In the genomic region with DNA sequence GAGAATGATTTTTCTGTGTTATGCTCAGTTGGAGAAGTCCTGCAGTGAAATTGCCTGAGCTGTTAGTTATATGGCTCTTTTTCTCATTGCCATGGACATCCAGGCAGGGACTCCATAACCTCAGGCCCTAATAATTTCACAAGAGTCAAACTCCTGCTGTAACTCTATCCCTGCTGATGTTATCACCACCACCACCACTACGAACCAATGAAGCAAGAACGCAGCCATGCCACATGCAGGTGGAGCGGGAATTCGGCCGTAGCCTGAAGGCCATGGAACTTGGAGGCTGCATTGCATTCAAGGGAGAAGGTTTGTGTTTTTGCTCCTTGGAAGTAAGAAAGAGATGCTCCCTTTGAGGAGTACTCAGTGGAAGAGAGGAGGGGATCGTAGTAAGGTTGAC, we compare ENCODE assay signal across 1 cellular context.
A peak's percentile ranks its signal among the peaks of the same experiment; 100 is the strongest.
TF ChIP-seq lines count a peak whose summit lies in the region.

No MANE protein-coding gene starts in this region.

TF ChIP-seq in K562, 482 proteins besides CTCF, POLR2A, EP300 and RAD21:
- TF ChIP-seq, protein P1, sequence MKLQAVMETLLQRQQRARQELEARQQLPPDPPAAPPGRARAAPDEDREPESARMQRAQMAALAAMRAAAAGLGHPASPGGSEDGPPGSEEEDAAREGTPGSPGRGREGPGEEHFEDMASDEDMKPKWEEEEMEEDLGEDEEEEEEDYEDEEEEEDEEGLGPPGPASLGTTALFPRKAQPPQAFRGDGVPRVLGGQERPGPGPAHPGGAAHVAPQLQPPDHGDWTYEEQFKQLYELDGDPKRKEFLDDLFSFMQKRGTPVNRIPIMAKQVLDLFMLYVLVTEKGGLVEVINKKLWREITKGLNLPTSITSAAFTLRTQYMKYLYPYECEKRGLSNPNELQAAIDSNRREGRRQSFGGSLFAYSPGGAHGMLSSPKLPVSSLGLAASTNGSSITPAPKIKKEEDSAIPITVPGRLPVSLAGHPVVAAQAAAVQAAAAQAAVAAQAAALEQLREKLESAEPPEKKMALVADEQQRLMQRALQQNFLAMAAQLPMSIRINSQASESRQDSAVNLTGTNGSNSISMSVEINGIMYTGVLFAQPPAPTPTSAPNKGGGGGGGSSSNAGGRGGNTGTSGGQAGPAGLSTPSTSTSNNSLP (IDR thresholded peaks at IDR 0.05; ENCODE audit: borderline replicate concordance, low read depth, low read length): no peak
- TF ChIP-seq, protein P2, sequence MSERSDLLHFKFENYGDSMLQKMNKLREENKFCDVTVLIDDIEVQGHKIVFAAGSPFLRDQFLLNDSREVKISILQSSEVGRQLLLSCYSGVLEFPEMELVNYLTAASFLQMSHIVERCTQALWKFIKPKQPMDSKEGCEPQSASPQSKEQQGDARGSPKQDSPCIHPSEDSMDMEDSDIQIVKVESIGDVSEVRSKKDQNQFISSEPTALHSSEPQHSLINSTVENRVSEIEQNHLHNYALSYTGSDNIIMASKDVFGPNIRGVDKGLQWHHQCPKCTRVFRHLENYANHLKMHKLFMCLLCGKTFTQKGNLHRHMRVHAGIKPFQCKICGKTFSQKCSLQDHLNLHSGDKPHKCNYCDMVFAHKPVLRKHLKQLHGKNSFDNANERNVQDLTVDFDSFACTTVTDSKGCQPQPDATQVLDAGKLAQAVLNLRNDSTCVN (CRISPR knock-in tag; IDR thresholded peaks at IDR 0.05): no peak
- TF ChIP-seq CEBPB (tag; IDR thresholded peaks at IDR 0.05): peak; percentile 49; the same call in 1 of the 2 replicates
- TF ChIP-seq, protein P3, sequence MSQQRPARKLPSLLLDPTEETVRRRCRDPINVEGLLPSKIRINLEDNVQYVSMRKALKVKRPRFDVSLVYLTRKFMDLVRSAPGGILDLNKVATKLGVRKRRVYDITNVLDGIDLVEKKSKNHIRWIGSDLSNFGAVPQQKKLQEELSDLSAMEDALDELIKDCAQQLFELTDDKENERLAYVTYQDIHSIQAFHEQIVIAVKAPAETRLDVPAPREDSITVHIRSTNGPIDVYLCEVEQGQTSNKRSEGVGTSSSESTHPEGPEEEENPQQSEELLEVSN (IDR thresholded peaks at IDR 0.05; ENCODE audit: borderline replicate concordance in 1 of 2, extremely low read depth in 1 of 2, insufficient read depth in 1 of 2, insufficient read length in 1 of 2, low read depth in 1 of 2, low read length in 1 of 2, poor library complexity in 1 of 2, severe bottlenecking in 1 of 2): peak in 1 of 2 experiments; percentile 49
- peak; percentile 86 for TF ChIP-seq L3MBTL2 (IDR thresholded peaks at IDR 0.05)
- TF ChIP-seq, protein P4, sequence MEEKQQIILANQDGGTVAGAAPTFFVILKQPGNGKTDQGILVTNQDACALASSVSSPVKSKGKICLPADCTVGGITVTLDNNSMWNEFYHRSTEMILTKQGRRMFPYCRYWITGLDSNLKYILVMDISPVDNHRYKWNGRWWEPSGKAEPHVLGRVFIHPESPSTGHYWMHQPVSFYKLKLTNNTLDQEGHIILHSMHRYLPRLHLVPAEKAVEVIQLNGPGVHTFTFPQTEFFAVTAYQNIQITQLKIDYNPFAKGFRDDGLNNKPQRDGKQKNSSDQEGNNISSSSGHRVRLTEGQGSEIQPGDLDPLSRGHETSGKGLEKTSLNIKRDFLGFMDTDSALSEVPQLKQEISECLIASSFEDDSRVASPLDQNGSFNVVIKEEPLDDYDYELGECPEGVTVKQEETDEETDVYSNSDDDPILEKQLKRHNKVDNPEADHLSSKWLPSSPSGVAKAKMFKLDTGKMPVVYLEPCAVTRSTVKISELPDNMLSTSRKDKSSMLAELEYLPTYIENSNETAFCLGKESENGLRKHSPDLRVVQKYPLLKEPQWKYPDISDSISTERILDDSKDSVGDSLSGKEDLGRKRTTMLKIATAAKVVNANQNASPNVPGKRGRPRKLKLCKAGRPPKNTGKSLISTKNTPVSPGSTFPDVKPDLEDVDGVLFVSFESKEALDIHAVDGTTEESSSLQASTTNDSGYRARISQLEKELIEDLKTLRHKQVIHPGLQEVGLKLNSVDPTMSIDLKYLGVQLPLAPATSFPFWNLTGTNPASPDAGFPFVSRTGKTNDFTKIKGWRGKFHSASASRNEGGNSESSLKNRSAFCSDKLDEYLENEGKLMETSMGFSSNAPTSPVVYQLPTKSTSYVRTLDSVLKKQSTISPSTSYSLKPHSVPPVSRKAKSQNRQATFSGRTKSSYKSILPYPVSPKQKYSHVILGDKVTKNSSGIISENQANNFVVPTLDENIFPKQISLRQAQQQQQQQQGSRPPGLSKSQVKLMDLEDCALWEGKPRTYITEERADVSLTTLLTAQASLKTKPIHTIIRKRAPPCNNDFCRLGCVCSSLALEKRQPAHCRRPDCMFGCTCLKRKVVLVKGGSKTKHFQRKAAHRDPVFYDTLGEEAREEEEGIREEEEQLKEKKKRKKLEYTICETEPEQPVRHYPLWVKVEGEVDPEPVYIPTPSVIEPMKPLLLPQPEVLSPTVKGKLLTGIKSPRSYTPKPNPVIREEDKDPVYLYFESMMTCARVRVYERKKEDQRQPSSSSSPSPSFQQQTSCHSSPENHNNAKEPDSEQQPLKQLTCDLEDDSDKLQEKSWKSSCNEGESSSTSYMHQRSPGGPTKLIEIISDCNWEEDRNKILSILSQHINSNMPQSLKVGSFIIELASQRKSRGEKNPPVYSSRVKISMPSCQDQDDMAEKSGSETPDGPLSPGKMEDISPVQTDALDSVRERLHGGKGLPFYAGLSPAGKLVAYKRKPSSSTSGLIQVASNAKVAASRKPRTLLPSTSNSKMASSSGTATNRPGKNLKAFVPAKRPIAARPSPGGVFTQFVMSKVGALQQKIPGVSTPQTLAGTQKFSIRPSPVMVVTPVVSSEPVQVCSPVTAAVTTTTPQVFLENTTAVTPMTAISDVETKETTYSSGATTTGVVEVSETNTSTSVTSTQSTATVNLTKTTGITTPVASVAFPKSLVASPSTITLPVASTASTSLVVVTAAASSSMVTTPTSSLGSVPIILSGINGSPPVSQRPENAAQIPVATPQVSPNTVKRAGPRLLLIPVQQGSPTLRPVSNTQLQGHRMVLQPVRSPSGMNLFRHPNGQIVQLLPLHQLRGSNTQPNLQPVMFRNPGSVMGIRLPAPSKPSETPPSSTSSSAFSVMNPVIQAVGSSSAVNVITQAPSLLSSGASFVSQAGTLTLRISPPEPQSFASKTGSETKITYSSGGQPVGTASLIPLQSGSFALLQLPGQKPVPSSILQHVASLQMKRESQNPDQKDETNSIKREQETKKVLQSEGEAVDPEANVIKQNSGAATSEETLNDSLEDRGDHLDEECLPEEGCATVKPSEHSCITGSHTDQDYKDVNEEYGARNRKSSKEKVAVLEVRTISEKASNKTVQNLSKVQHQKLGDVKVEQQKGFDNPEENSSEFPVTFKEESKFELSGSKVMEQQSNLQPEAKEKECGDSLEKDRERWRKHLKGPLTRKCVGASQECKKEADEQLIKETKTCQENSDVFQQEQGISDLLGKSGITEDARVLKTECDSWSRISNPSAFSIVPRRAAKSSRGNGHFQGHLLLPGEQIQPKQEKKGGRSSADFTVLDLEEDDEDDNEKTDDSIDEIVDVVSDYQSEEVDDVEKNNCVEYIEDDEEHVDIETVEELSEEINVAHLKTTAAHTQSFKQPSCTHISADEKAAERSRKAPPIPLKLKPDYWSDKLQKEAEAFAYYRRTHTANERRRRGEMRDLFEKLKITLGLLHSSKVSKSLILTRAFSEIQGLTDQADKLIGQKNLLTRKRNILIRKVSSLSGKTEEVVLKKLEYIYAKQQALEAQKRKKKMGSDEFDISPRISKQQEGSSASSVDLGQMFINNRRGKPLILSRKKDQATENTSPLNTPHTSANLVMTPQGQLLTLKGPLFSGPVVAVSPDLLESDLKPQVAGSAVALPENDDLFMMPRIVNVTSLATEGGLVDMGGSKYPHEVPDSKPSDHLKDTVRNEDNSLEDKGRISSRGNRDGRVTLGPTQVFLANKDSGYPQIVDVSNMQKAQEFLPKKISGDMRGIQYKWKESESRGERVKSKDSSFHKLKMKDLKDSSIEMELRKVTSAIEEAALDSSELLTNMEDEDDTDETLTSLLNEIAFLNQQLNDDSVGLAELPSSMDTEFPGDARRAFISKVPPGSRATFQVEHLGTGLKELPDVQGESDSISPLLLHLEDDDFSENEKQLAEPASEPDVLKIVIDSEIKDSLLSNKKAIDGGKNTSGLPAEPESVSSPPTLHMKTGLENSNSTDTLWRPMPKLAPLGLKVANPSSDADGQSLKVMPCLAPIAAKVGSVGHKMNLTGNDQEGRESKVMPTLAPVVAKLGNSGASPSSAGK (IDR thresholded peaks at IDR 0.05): peak; percentile 54
- TF ChIP-seq CEBPG (CRISPR knock-in tag; IDR thresholded peaks at IDR 0.05): no peak
- TF ChIP-seq CEBPG (tag; conservative IDR thresholded peaks at IDR 0.05 in 1 of 2, IDR thresholded peaks at IDR 0.05 in 1 of 2): peak in 1 of 2 experiments; percentile 27; a peak in 1 of 4 replicates
